3 cellular contexts compared by ENCODE assay signal in genomic region chr9:83622433-83622813, GRCh38.
TF ChIP-seq lines count a peak whose summit lies in the region.

No MANE protein-coding gene starts in this region.

TF ChIP-seq in SK-N-SH, 30 proteins besides CTCF, POLR2A, EP300 and RAD21:
- TF ChIP-seq POLR2AphosphoS5 (IDR thresholded peaks at IDR 0.05; ENCODE audit: low read depth, low read length) (no peak), IRF3 (IDR thresholded peaks at IDR 0.05; ENCODE audit: low read depth, low read length) (no peak), SIN3A (IDR thresholded peaks at IDR 0.05; ENCODE audit: borderline replicate concordance, low read depth, low read length) (no peak), GATA2 (CRISPR knock-in tag; IDR thresholded peaks at IDR 0.05) (no peak), ZBTB33 (IDR thresholded peaks at IDR 0.05; ENCODE audit: borderline replicate concordance, low read depth) (no peak), ELF1 (IDR thresholded peaks at IDR 0.05) (no peak), JUND (IDR thresholded peaks at IDR 0.05) (no peak), RCOR1 (IDR thresholded peaks at IDR 0.05; ENCODE audit: low read length) (no peak), CHD2 (IDR thresholded peaks at IDR 0.05; ENCODE audit: low read length, partially characterized antibody) (no peak), REST (IDR thresholded peaks at IDR 0.05; ENCODE audit: low read depth, low read length) (no peak), TAF1 (IDR thresholded peaks at IDR 0.05; ENCODE audit: borderline replicate concordance, low read depth, low read length) (no peak)

TF ChIP-seq in SK-N-SH treated with all-trans-retinoic acid at 6 μM for 48 hours, 23 proteins besides CTCF, POLR2A, EP300 and RAD21:
- TF ChIP-seq CREB5 (CRISPR knock-in tag; IDR thresholded peaks at IDR 0.05; ENCODE audit: low read depth): no peak
- no peak for TF ChIP-seq ESRRG (CRISPR knock-in tag; IDR thresholded peaks at IDR 0.05)
- TF ChIP-seq CSRNP3 (CRISPR knock-in tag; IDR thresholded peaks at IDR 0.05): no peak
- no peak for TF ChIP-seq CSDC2 (CRISPR knock-in tag; IDR thresholded peaks at IDR 0.05)
- no peak for TF ChIP-seq ISL1 (CRISPR knock-in tag; IDR thresholded peaks at IDR 0.05)
- no peak for TF ChIP-seq ZNF565 (CRISPR knock-in tag; conservative IDR thresholded peaks at IDR 0.05; ENCODE audit: low read depth)
- no peak for TF ChIP-seq OSR1 (CRISPR knock-in tag; IDR thresholded peaks at IDR 0.05)
- no peak for TF ChIP-seq PPARA (CRISPR knock-in tag; IDR thresholded peaks at IDR 0.05; ENCODE audit: borderline replicate concordance)
- TF ChIP-seq RARB (CRISPR knock-in tag; IDR thresholded peaks at IDR 0.05): no peak
- no peak for TF ChIP-seq ZFP30 (CRISPR knock-in tag; IDR thresholded peaks at IDR 0.05)
- TF ChIP-seq ZNF8 (CRISPR knock-in tag; IDR thresholded peaks at IDR 0.05): no peak
- TF ChIP-seq PATZ1 (CRISPR knock-in tag; IDR thresholded peaks at IDR 0.05; ENCODE audit: borderline replicate concordance): no peak
- TF ChIP-seq TCF4 (CRISPR knock-in tag; IDR thresholded peaks at IDR 0.05; ENCODE audit: borderline replicate concordance): no peak
- TF ChIP-seq POU6F1 (CRISPR knock-in tag; IDR thresholded peaks at IDR 0.05; ENCODE audit: borderline replicate concordance, low read depth): no peak
TF ChIP-seq in SK-N-SH treated with all-trans-retinoic acid at 6 μM for 48 hours: peak in this region for 0.

TF ChIP-seq in endothelial cell of umbilical vein, 7 proteins besides CTCF, POLR2A, EP300 and RAD21:
- TF ChIP-seq MYC (IDR thresholded peaks at IDR 0.05; ENCODE audit: low read depth, low read length): no peak
- no peak for TF ChIP-seq EZH2 (IDR thresholded peaks at IDR 0.05; ENCODE audit: borderline replicate concordance, low read depth, low read length, severe bottlenecking)
- no peak for TF ChIP-seq JUN (IDR thresholded peaks at IDR 0.05; ENCODE audit: borderline replicate concordance, insufficient read depth, insufficient read length, low read depth)
- TF ChIP-seq MAX (IDR thresholded peaks at IDR 0.05; ENCODE audit: insufficient read depth, insufficient read length): no peak
- TF ChIP-seq FOS (IDR thresholded peaks at IDR 0.05; ENCODE audit: borderline replicate concordance, insufficient read depth, low read length): no peak
- no peak for TF ChIP-seq POLR2AphosphoS5 (IDR thresholded peaks at IDR 0.05; ENCODE audit: insufficient read depth, low read depth, low read length)
- no peak for TF ChIP-seq GATA2 (IDR thresholded peaks at IDR 0.05; ENCODE audit: insufficient read depth, insufficient read length, low read depth, low read length)
